Comparison of ENCODE assay signal across 1 cellular context in genomic region chr9:136204838-136205706, GRCh38.
TF ChIP-seq lines count a peak whose summit lies in the region.

Gene LHX3, minus strand, starts transcription at chr9:136205128. Its CDS starts 116 bp downstream, at chr9:136205012.

TF ChIP-seq in HepG2, 621 proteins besides CTCF, POLR2A, EP300 and RAD21 (continued from another document and continues in another):
- TF ChIP-seq REST (IDR thresholded peaks at IDR 0.05; ENCODE audit: borderline replicate concordance in 1 of 2, low read depth in 1 of 2, low read length in 2 of 2) (peak in 1 of 2 experiments; percentile 93), GPBP1L1 (CRISPR knock-in tag; IDR thresholded peaks at IDR 0.05) (no peak), SP4 (CRISPR knock-in tag; IDR thresholded peaks at IDR 0.05) (0 out of 2 replicates have a peak, but pooled peaks have one; percentile 9), ZNF230 (CRISPR knock-in tag; IDR thresholded peaks at IDR 0.05) (peak; percentile 48; the same call in 1 of the 2 replicates), KLF12 (CRISPR knock-in tag; IDR thresholded peaks at IDR 0.05; ENCODE audit: borderline replicate concordance) (0 out of 2 replicates have a peak, but pooled peaks have one; percentile 43), ZBTB20 (CRISPR knock-in tag; IDR thresholded peaks at IDR 0.05; ENCODE audit: borderline replicate concordance, low read depth) (0 out of 2 replicates have a peak, but pooled peaks have one; percentile 34), MBNL3 (CRISPR knock-in tag; conservative IDR thresholded peaks at IDR 0.05) (no peak), ZNF180 (CRISPR knock-in tag; IDR thresholded peaks at IDR 0.05; ENCODE audit: borderline replicate concordance, low read depth) (no peak), HMGXB4 (CRISPR knock-in tag; IDR thresholded peaks at IDR 0.05; ENCODE audit: borderline replicate concordance in 1 of 2, low read depth in 1 of 2) (no peak), ZNF816 (CRISPR knock-in tag; IDR thresholded peaks at IDR 0.05; ENCODE audit: borderline replicate concordance) (0 out of 2 replicates have a peak, but pooled peaks have one; percentile 48), ZHX2 (IDR thresholded peaks at IDR 0.05; ENCODE audit: low read depth) (no peak), ZHX2 (CRISPR knock-in tag; IDR thresholded peaks at IDR 0.05; ENCODE audit: borderline replicate concordance) (peak; percentile 76; the same call in 1 of the 2 replicates), AGO2 (optimal IDR thresholded peaks at IDR 0.05; ENCODE audit: low read depth, low read length) (peak; percentile 91), NFRKB (IDR thresholded peaks at IDR 0.05) (no peak), ZNF331 (CRISPR knock-in tag; IDR thresholded peaks at IDR 0.05) (0 out of 2 replicates have a peak, but pooled peaks have one; percentile 21), MIER3 (CRISPR knock-in tag; IDR thresholded peaks at IDR 0.05; ENCODE audit: borderline replicate concordance) (no peak), DBP (CRISPR knock-in tag; IDR thresholded peaks at IDR 0.05; ENCODE audit: not compliant biosample characterization) (no peak), ZNF788 (CRISPR knock-in tag; IDR thresholded peaks at IDR 0.05; ENCODE audit: borderline replicate concordance) (no peak), TFDP1 (CRISPR knock-in tag; IDR thresholded peaks at IDR 0.05; ENCODE audit: borderline replicate concordance) (0 out of 2 replicates have a peak, but pooled peaks have one; percentile 27), GABPB1 (CRISPR knock-in tag; IDR thresholded peaks at IDR 0.05) (peak; percentile 40; the same call in 1 of the 2 replicates), NCOR1 (IDR thresholded peaks at IDR 0.05; ENCODE audit: borderline replicate concordance, low read length) (no peak), ZSCAN31 (CRISPR knock-in tag; IDR thresholded peaks at IDR 0.05; ENCODE audit: low read depth) (0 out of 2 replicates have a peak, but pooled peaks have one; percentile 62), SNRNP70 (IDR thresholded peaks at IDR 0.05; ENCODE audit: low read depth, low read length) (no peak), AKAP8 (CRISPR knock-in tag; IDR thresholded peaks at IDR 0.05) (0 out of 2 replicates have a peak, but pooled peaks have one; percentile 59), ZNF337 (CRISPR knock-in tag; IDR thresholded peaks at IDR 0.05; ENCODE audit: borderline replicate concordance, low read depth) (no peak), SALL1 (CRISPR knock-in tag; IDR thresholded peaks at IDR 0.05) (peak; percentile 48), PATZ1 (CRISPR knock-in tag; IDR thresholded peaks at IDR 0.05) (peak; percentile 19; the same call in 1 of the 2 replicates), GLMP (CRISPR knock-in tag; IDR thresholded peaks at IDR 0.05; ENCODE audit: borderline replicate concordance) (no peak), ZNF704 (CRISPR knock-in tag; IDR thresholded peaks at IDR 0.05; ENCODE audit: borderline replicate concordance) (0 out of 2 replicates have a peak, but pooled peaks have one; percentile 46), CCDC6 (CRISPR knock-in tag; IDR thresholded peaks at IDR 0.05) (peak; percentile 30; the same call in 1 of the 2 replicates), U2AF1 (optimal IDR thresholded peaks at IDR 0.05; ENCODE audit: low read depth, low read length) (no peak), PPARG (CRISPR knock-in tag; conservative IDR thresholded peaks at IDR 0.05) (peak; percentile 30; the same call in 1 of the 2 replicates), ZNF20 (CRISPR knock-in tag; IDR thresholded peaks at IDR 0.05) (no peak), MEIS2 (CRISPR knock-in tag; IDR thresholded peaks at IDR 0.05) (peak; percentile 71; the same call in 1 of the 2 replicates), KLF9 (CRISPR knock-in tag; IDR thresholded peaks at IDR 0.05; ENCODE audit: low read depth) (no peak), SKI (IDR thresholded peaks at IDR 0.05; ENCODE audit: partially characterized antibody) (no peak)
